30 cellular contexts compared by ENCODE assay signal in genomic region chr7:70374772-70375533, GRCh38.
"Had no signal": no experiment of that assay in that cellular context is flagged by ENCODE, and none has a peak within 500 bp of the region (broad histone marks: within the 10 kb centered on the region; RNA-seq: fewer than 3 reads in every experiment).

No MANE protein-coding gene starts in this region.

- H3K9me3 ChIP-seq: adrenal gland, esophagus squamous epithelium, neutrophil, psoas muscle, right atrium auricular region, testis, transverse colon had no signal

- H3K4me1 ChIP-seq: adrenal gland, psoas muscle, spleen, testis had no signal

- H3K4me3 ChIP-seq: adrenal gland, esophagus squamous epithelium, left ventricle myocardium inferior, psoas muscle, right atrium auricular region, spleen, testis, transverse colon had no signal

- H3K36me3 ChIP-seq: adrenal gland, esophagus squamous epithelium, left ventricle myocardium inferior, neutrophil, right atrium auricular region, spleen, transverse colon had no signal

- H3K4me1 Mint-ChIP-seq: activated CD4-positive, alpha-beta T cell treated with anti-CD3 and anti-CD28 coated beads, Interleukin-2, amount 10 ng/mL, durations not matched to agents 24 days and 14 days; activated naive CD8-positive, alpha-beta T cell treated with anti-CD3 and anti-CD28 coated beads for 36 hours; central memory CD8-positive, alpha-beta T cell had no signal

- H3K27me3 ChIP-seq: adrenal gland, esophagus squamous epithelium, neutrophil, right atrium auricular region, spleen, testis, transverse colon had no signal

- H3K4me3 Mint-ChIP-seq: activated CD4-positive, alpha-beta memory T cell treated with anti-CD3 and anti-CD28 coated beads for 36 hours; activated CD4-positive, alpha-beta T cell treated with anti-CD3 and anti-CD28 coated beads, Interleukin-2, amount 10 ng/mL, durations not matched to agents 24 days and 14 days; activated naive CD4-positive, alpha-beta T cell treated with anti-CD3 and anti-CD28 coated beads for 36 hours; activated naive CD8-positive, alpha-beta T cell treated with anti-CD3 and anti-CD28 coated beads for 36 hours; activated T-helper 1 cell treated with anti-CD3 and anti-CD28 coated beads, Interleukin-12 subunit alpha, Interleukin-12 subunit beta, Interleukin-2, Interleukin-4 antibody, amounts not matched to agents 30 ng/mL and 10 ng/mL and 1 ng/mL, durations not matched to agents 14 hours and 24 hours and 36 hours; central memory CD8-positive, alpha-beta T cell; nephron had no signal

- FAIRE-seq: colon, endometrium had no signal

- H3K9me3 Mint-ChIP-seq: activated CD4-positive, alpha-beta memory T cell treated with anti-CD3 and anti-CD28 coated beads for 36 hours; activated CD4-positive, alpha-beta T cell treated with anti-CD3 and anti-CD28 coated beads, Interleukin-2, amount 10 ng/mL, durations not matched to agents 24 days and 14 days; activated naive CD4-positive, alpha-beta T cell treated with anti-CD3 and anti-CD28 coated beads for 36 hours; activated naive CD8-positive, alpha-beta T cell treated with anti-CD3 and anti-CD28 coated beads for 36 hours; activated T-helper 1 cell treated with anti-CD3 and anti-CD28 coated beads, Interleukin-12 subunit alpha, Interleukin-12 subunit beta, Interleukin-2, Interleukin-4 antibody, amounts not matched to agents 30 ng/mL and 10 ng/mL and 1 ng/mL, durations not matched to agents 14 hours and 24 hours and 36 hours; central memory CD8-positive, alpha-beta T cell; nephron had no signal

- ATAC-seq: psoas muscle had no signal

- H3K27ac Mint-ChIP-seq: activated CD4-positive, alpha-beta memory T cell treated with anti-CD3 and anti-CD28 coated beads for 36 hours; activated CD4-positive, alpha-beta T cell treated with anti-CD3 and anti-CD28 coated beads, Interleukin-2, amount 10 ng/mL, durations not matched to agents 24 days and 14 days; activated naive CD4-positive, alpha-beta T cell treated with anti-CD3 and anti-CD28 coated beads for 36 hours; activated naive CD8-positive, alpha-beta T cell treated with anti-CD3 and anti-CD28 coated beads for 36 hours; activated T-helper 1 cell treated with anti-CD3 and anti-CD28 coated beads, Interleukin-12 subunit alpha, Interleukin-12 subunit beta, Interleukin-2, Interleukin-4 antibody, amounts not matched to agents 30 ng/mL and 10 ng/mL and 1 ng/mL, durations not matched to agents 14 hours and 24 hours and 36 hours had no signal

- H3K27me3 Mint-ChIP-seq: activated CD4-positive, alpha-beta memory T cell treated with anti-CD3 and anti-CD28 coated beads for 36 hours; activated CD4-positive, alpha-beta T cell treated with anti-CD3 and anti-CD28 coated beads, Interleukin-2, amount 10 ng/mL, durations not matched to agents 24 days and 14 days; activated naive CD8-positive, alpha-beta T cell treated with anti-CD3 and anti-CD28 coated beads for 36 hours; central memory CD8-positive, alpha-beta T cell had no signal

- H3K27ac ChIP-seq: adrenal gland, epithelial cell of prostate, esophagus squamous epithelium, left ventricle myocardium inferior, neutrophil, psoas muscle, right atrium auricular region, spleen, testis, transverse colon had no signal

- H3K36me3 Mint-ChIP-seq: activated CD4-positive, alpha-beta memory T cell treated with anti-CD3 and anti-CD28 coated beads for 36 hours; activated naive CD8-positive, alpha-beta T cell treated with anti-CD3 and anti-CD28 coated beads for 36 hours had no signal

- DNase-seq: activated CD4-positive, alpha-beta memory T cell treated with anti-CD3 and anti-CD28 coated beads for 36 hours; activated CD4-positive, alpha-beta T cell treated with anti-CD3 and anti-CD28 coated beads, Interleukin-2, amount 10 ng/mL, durations not matched to agents 24 days and 14 days; activated CD4-positive, CD25-positive, alpha-beta regulatory T cell treated with anti-CD3 and anti-CD28 coated beads, Interleukin-2, amount 50 U/mL, for 72 hours; activated CD8-positive, alpha-beta memory T cell treated with anti-CD3 and anti-CD28 coated beads, Interleukin-2, amount 50 U/mL, for 4 hours; activated effector memory CD4-positive, alpha-beta T cell treated with anti-CD3 and anti-CD28 coated beads, Interleukin-2, amount 50 U/mL, for 16 hours; activated naive CD4-positive, alpha-beta T cell treated with anti-CD3 and anti-CD28 coated beads for 36 hours; activated naive CD8-positive, alpha-beta T cell treated with anti-CD3 and anti-CD28 coated beads for 36 hours; activated T-cell treated with anti-CD3 and anti-CD28 coated beads, Interleukin-2, amount 50 U/mL, for 1 hour; adrenal gland; aorta; effector CD8-positive, alpha-beta T cell; esophagus squamous epithelium; foreskin melanocyte; kidney glomerular epithelial cell; left ventricle myocardium inferior; psoas muscle; spleen; stimulated activated CD4-positive, alpha-beta T cell treated with anti-CD3 and anti-CD28 coated beads, Interleukin-2, amount 100 ng/mL, for 48 hours; stimulated activated naive CD4-positive, alpha-beta T cell treated with Interleukin-2 at 50 U/mL for 16 hours; T-helper 2 cell; testis; transverse colon had no signal
